8 cellular contexts compared by ENCODE assay signal in the genomic region with DNA sequence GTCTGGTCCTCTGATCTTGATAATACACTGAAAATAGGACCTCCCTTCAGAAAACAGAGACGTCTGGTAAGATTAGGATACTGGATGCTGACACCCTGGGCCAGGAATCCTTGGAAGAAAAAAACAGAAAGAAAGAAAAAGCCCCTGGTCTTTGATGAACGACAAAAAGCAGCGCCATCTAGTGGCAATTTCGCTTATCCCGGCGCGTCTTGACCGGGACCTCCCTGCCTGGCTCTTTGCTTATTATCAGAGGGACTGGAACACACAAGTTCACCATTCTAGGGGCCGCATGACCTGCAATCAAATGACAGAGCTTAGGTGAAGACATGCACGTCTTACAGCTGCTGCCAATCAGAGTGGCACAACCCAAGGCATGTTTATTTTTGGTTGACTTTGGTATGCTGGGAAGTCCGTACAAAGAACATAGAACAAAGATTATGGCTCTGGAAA.
DNase-seq lines count a peak whose midpoint lies in the region; ATAC-seq, FAIRE-seq and TF ChIP-seq lines count a peak whose summit lies in the region.

No MANE protein-coding gene starts in this region.

- no peaks in the 10 kb centered on the region for H3K79me2 ChIP-seq in OCI-LY1 (ENCODE audit: insufficient read depth, low read length)

- H3K4me3 ChIP-seq in OCI-LY1 (ENCODE audit: low read depth, low read length, poor library complexity, severe bottlenecking) = no peak overlapping the region
- H3K4me3 ChIP-seq in right cardiac atrium (ENCODE audit: low read length) = no peak overlapping the region
- no peak overlapping the region for H3K4me3 ChIP-seq in gastrocnemius medialis

- no peaks in the 10 kb centered on the region for H3K9me3 Mint-ChIP-seq in activated naive CD8-positive, alpha-beta T cell treated with anti-CD3 and anti-CD28 coated beads, Interleukin-2, amount 50 U/mL, for 24 hours

- no peak for FAIRE-seq in HTR-8/SVneo (lab: Jason Lieb, UNC)

- H3K9me3 ChIP-seq in OCI-LY1 (ENCODE audit: low read length) (no peaks in the 10 kb centered on the region), right cardiac atrium (ENCODE audit: control insufficient read depth, low read length) (no peaks in the 10 kb centered on the region), gastrocnemius medialis (no peaks in the 10 kb centered on the region)

- H3K9ac ChIP-seq in OCI-LY1 (ENCODE audit: low read length) = no peak overlapping the region

- no peaks in the 10 kb centered on the region for H3K9me2 ChIP-seq in OCI-LY1 (ENCODE audit: low read depth, low read length)

- H3K4me3 Mint-ChIP-seq in activated naive CD8-positive, alpha-beta T cell treated with anti-CD3 and anti-CD28 coated beads, Interleukin-2, amount 50 U/mL, for 24 hours = no peak overlapping the region

- DNase-seq in AG08395 (ENCODE audit: low spot score) (peak; percentile 60), GM13977 (ENCODE audit: low spot score) (peak; percentile 35), HTR-8/SVneo (ENCODE audit: insufficient read length, low spot score) (peak; percentile 28), right cardiac atrium (peak; percentile 77 to 85 (median 84)), gastrocnemius medialis (peak; percentile 19 to 44)
- DNase-seq in activated naive CD8-positive, alpha-beta T cell treated with anti-CD3 and anti-CD28 coated beads, Interleukin-2, amount 50 U/mL, for 24 hours = peak; percentile 44

- 8% methylated on average over 11 of the region's 11 CpGs for WGBS in right cardiac atrium

- H3K36me3 Mint-ChIP-seq in activated naive CD8-positive, alpha-beta T cell treated with anti-CD3 and anti-CD28 coated beads, Interleukin-2, amount 50 U/mL, for 24 hours (ENCODE audit: low read depth) = no peaks in the 10 kb centered on the region

- no peak overlapping the region for H3K27ac Mint-ChIP-seq in activated naive CD8-positive, alpha-beta T cell treated with anti-CD3 and anti-CD28 coated beads, Interleukin-2, amount 50 U/mL, for 24 hours

- H3K4me1 ChIP-seq in OCI-LY1 (ENCODE audit: insufficient read depth, low read length, severe bottlenecking) = no peaks in the 10 kb centered on the region
- H3K4me1 ChIP-seq in right cardiac atrium (ENCODE audit: control insufficient read depth, insufficient read depth, low read length) = peaks cover 3% of the 10 kb centered on the region
- peaks cover 5 to 10% of the 10 kb centered on the region in 2 donors for H3K4me1 ChIP-seq in gastrocnemius medialis

- H3K27me3 Mint-ChIP-seq in activated naive CD8-positive, alpha-beta T cell treated with anti-CD3 and anti-CD28 coated beads, Interleukin-2, amount 50 U/mL, for 24 hours = peaks cover 13% of the 10 kb centered on the region

- H3K27me3 ChIP-seq in OCI-LY1 (ENCODE audit: insufficient read depth, low read length) = no peaks in the 10 kb centered on the region
- no peaks in the 10 kb centered on the region for H3K27me3 ChIP-seq in right cardiac atrium (ENCODE audit: control insufficient read depth, insufficient read depth)
- no peaks in the 10 kb centered on the region for H3K27me3 ChIP-seq in gastrocnemius medialis

- ATAC-seq in activated naive CD8-positive, alpha-beta T cell treated with anti-CD3 and anti-CD28 coated beads, Interleukin-2, amount 50 U/mL, for 24 hours = no peak
- peak; percentile 73 to 76 for ATAC-seq in right cardiac atrium
- peak; percentile 42 to 82 for ATAC-seq in gastrocnemius medialis
- no peak for ATAC-seq in HG02840 (IDR thresholded peaks at IDR 0.05; ENCODE audit: low FRiP score, unreplicated experiment)

- H3F3A ChIP-seq in OCI-LY1 (ENCODE audit: insufficient read depth, low read length) = no peaks in the 10 kb centered on the region

- no peak overlapping the region for H2AFZ ChIP-seq in OCI-LY1 (ENCODE audit: low read length)

- in situ Hi-C loops in GM13977 (cut with MboI; ENCODE audit: low pct_unique_long_range_greater_than_20kb, low sequenced_read_pairs, unreplicated experiment) (no loop called here), gastrocnemius medialis (cut with MboI; ENCODE audit: low sequenced_read_pairs in 4 of 4) (loop anchor here in 1 of 4 donors (25.0 kb wide), 2 partner anchors 92 to 1217 kb away; no protein-coding TSS in a partner anchor)

- H3K27ac ChIP-seq in OCI-LY1 (ENCODE audit: low read depth, low read length, poor library complexity, severe bottlenecking) = no peak overlapping the region
- H3K27ac ChIP-seq in right cardiac atrium (ENCODE audit: low read length) = no peak overlapping the region
- H3K27ac ChIP-seq in gastrocnemius medialis = no peak overlapping the region

- TF ChIP-seq CTCF in GM13977 (IDR thresholded peaks at IDR 0.05; ENCODE audit: extremely low read depth, insufficient read depth, missing control alignments) (peak; percentile 81), OCI-LY1 (IDR thresholded peaks at IDR 0.05; ENCODE audit: low read length) (peak; percentile 79), gastrocnemius medialis (IDR thresholded peaks at IDR 0.05 in 4 of 5, conservative IDR thresholded peaks at IDR 0.05 in 1 of 5) (peak; percentile 45 to 85 (median 59))

- H3K36me3 ChIP-seq in OCI-LY1 (ENCODE audit: insufficient read depth, low read length) (no peaks in the 10 kb centered on the region), gastrocnemius medialis (no peaks in the 10 kb centered on the region)

- H3K4me1 Mint-ChIP-seq in activated naive CD8-positive, alpha-beta T cell treated with anti-CD3 and anti-CD28 coated beads, Interleukin-2, amount 50 U/mL, for 24 hours = peaks cover 2% of the 10 kb centered on the region

- H3K4me2 ChIP-seq in OCI-LY1 (ENCODE audit: low read length) = no peak overlapping the region

- TF ChIP-seq POLR2A in gastrocnemius medialis (IDR thresholded peaks at IDR 0.05) = no peak

- intact Hi-C loops in right cardiac atrium (cut with DNase I) (loop anchor here in 2 of 4 donors (10.0 kb wide), 3 partner anchors 74 to 1074 kb away; no protein-coding TSS in a partner anchor), gastrocnemius medialis (cut with DNase I; ENCODE audit: low total_unique reads) (loop anchor here (10.0 kb wide), 1 partner anchor 1514 kb away; no protein-coding TSS in a partner anchor)

- no peaks in the 10 kb centered on the region for H4K20me1 ChIP-seq in OCI-LY1 (ENCODE audit: insufficient read depth, low read length)

Comparison
In these comparisons a context has a peak if more than half of its experiments do, and no peak if none do; other contexts are left out.
1. DNase-seq: peak in every context shown above with its lines; median percentile 84 in right cardiac atrium; 60 in AG08395; 44 in activated naive CD8-positive, alpha-beta T cell treated with anti-CD3 and anti-CD28 coated beads, Interleukin-2, amount 50 U/mL, for 24 hours; 35 in GM13977; 32 in gastrocnemius medialis; 28 in HTR-8/SVneo.
2. ATAC-seq: peak in right cardiac atrium (2 of 2) and gastrocnemius medialis (2 of 2); none in activated naive CD8-positive, alpha-beta T cell treated with anti-CD3 and anti-CD28 coated beads, Interleukin-2, amount 50 U/mL, for 24 hours (single experiment) and HG02840 (single experiment).
3. Peak in every context shown above with its lines, with median percentiles within 50 percentile points of each other: CTCF ChIP-seq.